In the genomic region with DNA sequence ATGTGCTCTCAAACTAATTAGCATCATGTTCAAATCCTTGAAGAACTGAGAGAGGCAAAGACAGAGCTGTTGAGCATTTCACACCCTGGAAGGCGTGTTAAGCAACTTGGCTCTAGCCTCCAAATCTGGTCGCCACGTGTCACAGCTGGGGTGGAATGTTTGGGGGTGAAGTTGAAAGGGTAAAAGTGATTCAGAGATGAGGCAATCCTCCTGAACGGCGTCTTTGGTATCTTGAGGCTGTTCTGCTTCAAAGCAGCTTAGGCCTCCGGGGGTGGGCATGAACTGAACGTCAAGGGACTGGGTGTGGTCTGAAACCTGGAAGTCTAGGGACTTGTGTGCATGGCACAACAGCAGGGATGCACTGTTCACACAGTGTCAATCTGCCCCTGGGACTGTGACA, we compare ENCODE assay signal across 10 cellular contexts.
DNase-seq lines count a peak whose midpoint lies in the region; ATAC-seq and TF ChIP-seq lines count a peak whose summit lies in the region.
"Had no signal": no experiment of that assay in that cellular context is flagged by ENCODE, and none has a peak within 500 bp of the region (broad histone marks: within the 10 kb centered on the region; RNA-seq: fewer than 3 reads in every experiment).

No MANE protein-coding gene starts in this region.

- H3K79me2 ChIP-seq in ACC112 (ENCODE audit: control insufficient read depth, insufficient read depth, low read length, unreplicated experiment) = peaks cover 44% of the 10 kb centered on the region

- DNase-seq in LHCN-M2 (ENCODE audit: low read depth) (peak; percentile 87), choroid plexus epithelial cell (ENCODE audit: low read depth) (peak; percentile 95), NCI-H187 treated with DMSO at 0.1 percent for 48 hours (lab: John Stamatoyannopoulos, UW) (no peak), DMS 273 (lab: John Stamatoyannopoulos, UW; ENCODE audit: unreplicated experiment) (no peak)
- DNase-seq: NCI-H510A treated with DMSO at 0.1 percent for 48 hours, nucleus accumbens had no signal

- no peak overlapping the region for H2AFZ ChIP-seq in ACC112 (ENCODE audit: low read length, unreplicated experiment)

- H3K9me3 ChIP-seq in mesodermal cell (ENCODE audit: control insufficient read depth, low read length) = no peaks in the 10 kb centered on the region

- H3K36me3 ChIP-seq in ACC112 (ENCODE audit: insufficient read depth, low read length) = peaks cover 63% of the 10 kb centered on the region
- H3K36me3 ChIP-seq in mesodermal cell (ENCODE audit: control insufficient read depth, insufficient read depth, low read length) = peaks cover 64% of the 10 kb centered on the region

- no peak for ATAC-seq in HG03469 (IDR thresholded peaks at IDR 0.05; ENCODE audit: unreplicated experiment)
- no peak for ATAC-seq in HG02798 (IDR thresholded peaks at IDR 0.05; ENCODE audit: poor library complexity, unreplicated experiment)

- no peaks in the 10 kb centered on the region for H3K27me3 ChIP-seq in ACC112 (ENCODE audit: insufficient read depth, low read length)

- no peak for TF ChIP-seq CTCF in choroid plexus epithelial cell (conservative IDR thresholded peaks at IDR 0.05; ENCODE audit: low read depth, low read length)

- 38 to 80% methylated on average over 2 to 7 of the region's 7 CpGs for WGBS in mesodermal cell (ENCODE audit: insufficient coverage in 2 of 2), 2 experiments

- no peak overlapping the region for H3K4me3 ChIP-seq in ACC112 (ENCODE audit: low read depth, low read length)
- no peak overlapping the region for H3K4me3 ChIP-seq in choroid plexus epithelial cell (ENCODE audit: low read depth, low read length)
- H3K4me3 ChIP-seq in mesodermal cell (ENCODE audit: extremely low read depth, insufficient read depth, low read length, poor library complexity, severe bottlenecking) = no peak overlapping the region

- H3K27ac ChIP-seq in ACC112 (ENCODE audit: low read depth, low read length) = peak overlapping the region; percentile 98
- peak overlapping the region; percentile 20 for H3K27ac ChIP-seq in mesodermal cell (ENCODE audit: low read depth, low read length, severe bottlenecking)

- H3K4me1 ChIP-seq in ACC112 (ENCODE audit: control insufficient read depth, insufficient read depth, low read length, unreplicated experiment) (peaks cover 98% of the 10 kb centered on the region), mesodermal cell (ENCODE audit: control insufficient read depth, insufficient read depth, low read length, poor library complexity, severe bottlenecking) (peaks cover 74% of the 10 kb centered on the region)

Comparison
In these comparisons a context has a peak if more than half of its experiments do, and no peak if none do; other contexts are left out.
1. DNase-seq: peak in LHCN-M2 (single experiment) and choroid plexus epithelial cell (single experiment); none in NCI-H187 treated with DMSO at 0.1 percent for 48 hours (single experiment) and DMS 273 (single experiment).